ENCODE assay signal across 15 cellular contexts in the genomic region with DNA sequence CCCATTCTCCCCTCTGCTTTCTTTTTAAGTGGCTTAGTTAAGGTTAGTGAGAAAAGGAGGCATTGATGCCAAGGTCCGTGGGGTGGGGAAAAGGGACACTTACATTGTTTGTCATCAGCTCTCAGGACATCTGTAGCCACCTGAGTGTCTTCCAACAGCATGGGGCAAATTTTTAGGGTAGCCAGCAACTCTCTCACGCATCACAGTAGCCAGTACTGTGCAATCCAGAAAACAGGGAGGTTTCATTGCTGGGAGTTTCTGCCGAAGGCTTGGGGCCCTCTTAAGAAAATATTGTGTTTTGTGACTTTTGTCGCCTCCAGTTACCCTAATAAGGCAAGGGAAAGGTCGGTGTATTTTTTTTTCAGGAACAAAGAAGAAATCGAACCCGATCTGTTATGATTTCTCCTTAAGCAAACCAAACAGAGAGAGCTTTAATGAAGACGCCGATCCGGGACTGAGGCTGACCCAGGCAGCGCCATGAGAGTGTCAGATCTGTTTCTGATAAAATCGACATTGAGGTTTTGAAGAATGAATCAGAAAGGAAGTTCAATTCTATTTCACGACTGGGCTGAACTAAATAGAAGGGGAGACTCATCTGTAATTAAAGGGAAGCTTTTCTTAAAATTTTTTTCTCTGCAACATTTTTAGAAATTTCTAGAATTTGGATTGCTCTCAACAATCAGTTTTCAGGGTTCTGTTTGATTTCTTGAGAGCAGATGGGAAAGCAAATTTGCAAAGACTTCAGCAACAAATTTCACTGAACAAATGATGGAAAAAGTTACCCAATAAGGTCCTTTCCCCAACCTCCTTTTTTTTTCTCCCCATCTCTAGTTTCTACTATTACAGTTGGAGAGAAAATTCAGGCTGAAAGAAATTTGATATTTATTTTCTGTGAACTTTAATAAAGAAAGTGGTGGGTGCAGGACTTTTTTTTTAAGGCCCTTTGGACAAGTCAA.
DNase-seq lines count a peak whose midpoint lies in the region; ATAC-seq, FAIRE-seq and TF ChIP-seq lines count a peak whose summit lies in the region.
"Had no signal": no experiment of that assay in that cellular context is flagged by ENCODE, and none has a peak within 500 bp of the region (broad histone marks: within the 10 kb centered on the region; RNA-seq: fewer than 3 reads in every experiment).

No MANE protein-coding gene starts in this region.

- H3K4me1 ChIP-seq in neural progenitor cell = peaks cover 20% of the 10 kb centered on the region
- H3K4me1 ChIP-seq: testis had no signal

- no peak overlapping the region for H3K4me3 Mint-ChIP-seq in neural progenitor cell
- H3K4me3 Mint-ChIP-seq: activated CD4-positive, alpha-beta memory T cell treated with anti-CD3 and anti-CD28 coated beads, Interleukin-2, amount 10 ng/mL, durations not matched to agents 7 days and 5 days; activated naive CD4-positive, alpha-beta T cell treated with anti-CD3 and anti-CD28 coated beads for 36 hours; T-helper 17 cell had no signal

- H3K4me3 ChIP-seq in bronchial epithelial cell (ENCODE audit: low read depth, low read length) (no peak overlapping the region), neural progenitor cell (peak overlapping the region; percentile 7)
- H3K4me3 ChIP-seq: dorsolateral prefrontal cortex, testis had no signal

- peak overlapping the region; percentile 55 for H3K27ac Mint-ChIP-seq in neural progenitor cell
- H3K27ac Mint-ChIP-seq: activated CD4-positive, alpha-beta memory T cell treated with anti-CD3 and anti-CD28 coated beads, Interleukin-2, amount 10 ng/mL, durations not matched to agents 7 days and 5 days; activated naive CD4-positive, alpha-beta T cell treated with anti-CD3 and anti-CD28 coated beads for 36 hours; T-helper 17 cell had no signal

- peaks cover 26% of the 10 kb centered on the region for H3K4me1 Mint-ChIP-seq in neural progenitor cell

- DNase-seq in AG08395 (ENCODE audit: low spot score) = peak; percentile 61
- peak; percentile 33 for DNase-seq in MV-4-11 (lab: John Stamatoyannopoulos, UW)
- peak; percentile 12 for DNase-seq in bronchial epithelial cell (ENCODE audit: low read depth)
- DNase-seq in neural progenitor cell (ENCODE audit: low spot score) = no peak
- no peak for DNase-seq in NCI-H526 (lab: John Stamatoyannopoulos, UW)
- DNase-seq: activated CD4-positive, alpha-beta memory T cell treated with anti-CD3 and anti-CD28 coated beads, Interleukin-2, amount 10 ng/mL, durations not matched to agents 7 days and 5 days; activated naive CD4-positive, alpha-beta T cell treated with anti-CD3 and anti-CD28 coated beads for 36 hours; dorsolateral prefrontal cortex; head of caudate nucleus; NCI-H2081; T-helper 17 cell; testis had no signal

- no peaks in the 10 kb centered on the region for H3K36me3 ChIP-seq in bronchial epithelial cell (ENCODE audit: control insufficient read depth, insufficient read depth, low read length)
- H3K36me3 ChIP-seq in neural progenitor cell = no peaks in the 10 kb centered on the region

- peaks cover 5% of the 10 kb centered on the region for H4K20me1 ChIP-seq in neural progenitor cell (ENCODE audit: low read depth)

- peak overlapping the region; percentile 68 for H3K4me2 ChIP-seq in neural progenitor cell

- H3K9me3 ChIP-seq in neural progenitor cell (ENCODE audit: low read depth) = no peaks in the 10 kb centered on the region
- H3K9me3 ChIP-seq: testis had no signal

- H3K27ac ChIP-seq in neural progenitor cell = no peak overlapping the region
- H3K27ac ChIP-seq: dorsolateral prefrontal cortex, testis had no signal

- H3K79me2 ChIP-seq in neural progenitor cell (ENCODE audit: low read depth) = no peaks in the 10 kb centered on the region

- no peaks in the 10 kb centered on the region for H3K27me3 ChIP-seq in bronchial epithelial cell (ENCODE audit: control insufficient read depth, insufficient read depth, low read length)
- peaks cover 59% of the 10 kb centered on the region for H3K27me3 ChIP-seq in neural progenitor cell
- H3K27me3 ChIP-seq: testis had no signal

- TF ChIP-seq CTCF in bronchial epithelial cell (IDR thresholded peaks at IDR 0.05; ENCODE audit: insufficient read depth, low read length, severe bottlenecking) (no peak), neural progenitor cell (IDR thresholded peaks at IDR 0.05) (no peak)

- peaks cover 33% of the 10 kb centered on the region for H3F3A ChIP-seq in neural progenitor cell (ENCODE audit: low read depth)

- peaks cover 18% of the 10 kb centered on the region for H3K9me3 Mint-ChIP-seq in neural progenitor cell

- no peak overlapping the region for H3K9ac ChIP-seq in neural progenitor cell

- ATAC-seq in GM19397 (IDR thresholded peaks at IDR 0.05; ENCODE audit: unreplicated experiment) = no peak
- ATAC-seq in GM21360 (IDR thresholded peaks at IDR 0.05; ENCODE audit: unreplicated experiment) = no peak
- no peak for ATAC-seq in HG03139 (IDR thresholded peaks at IDR 0.05; ENCODE audit: unreplicated experiment)
- ATAC-seq: T-helper 17 cell had no signal

- peaks cover 5% of the 10 kb centered on the region for H3K36me3 Mint-ChIP-seq in neural progenitor cell

- no peak overlapping the region for H2AFZ ChIP-seq in neural progenitor cell (replicated peaks)

- H3K27me3 Mint-ChIP-seq in neural progenitor cell (ENCODE audit: insufficient read depth, low read depth) = peaks cover 19% of the 10 kb centered on the region

- no peak for FAIRE-seq in bronchial epithelial cell (lab: Jason Lieb, UNC)

Comparison
In these comparisons a context has a peak if more than half of its experiments do, and no peak if none do; other contexts are left out.
1. DNase-seq: peak in AG08395 (single experiment), MV-4-11 (single experiment) and bronchial epithelial cell (single experiment); none in neural progenitor cell (single experiment) and NCI-H526 (0 of 2).